15 cellular contexts compared by ENCODE assay signal in genomic region chr17:10471853-10472252, GRCh38. TPM values are rescaled to one million over a fixed set of nuclear protein-coding genes. Genes with fewer than 3 reads are reported as not detected.
A peak's percentile ranks its signal among the peaks of the same experiment; 100 is the strongest.
DNase-seq lines count a peak whose midpoint lies in the region; FAIRE-seq and TF ChIP-seq lines count a peak whose summit lies in the region.
"Had no signal": no experiment of that assay in that cellular context is flagged by ENCODE, and none has a peak within 500 bp of the region (broad histone marks: within the 10 kb centered on the region; RNA-seq: fewer than 3 reads in every experiment).

No MANE protein-coding gene starts in this region.

- H3K4me3 ChIP-seq in AG10803 (ENCODE audit: low read length) (no peak overlapping the region), hepatocyte (no peak overlapping the region)
- H3K4me3 ChIP-seq: SK-N-MC had no signal

- no peak for FAIRE-seq in frontal cortex (lab: Jason Lieb, UNC)
- FAIRE-seq: H54 had no signal

- H3K27ac ChIP-seq in hepatocyte = no peak overlapping the region
- H3K27ac ChIP-seq: SK-N-MC had no signal

- H3K36me3 ChIP-seq in hepatocyte (replicated peaks; ENCODE audit: insufficient read depth, low read depth) = no peaks in the 10 kb centered on the region

- 82% methylated on average over 1 of the region's 1 CpG for WGBS in hepatocyte (ENCODE audit: low lambda C conversion rate, missing lambda C conversion rate)

- TF ChIP-seq CTCF in AG10803 (conservative IDR thresholded peaks at IDR 0.05; ENCODE audit: low read length) = no peak
- TF ChIP-seq CTCF in hepatocyte (IDR thresholded peaks at IDR 0.05; ENCODE audit: poor library complexity) = no peak

- no peaks in the 10 kb centered on the region for H4K20me1 ChIP-seq in hepatocyte (ENCODE audit: insufficient read depth, poor library complexity, severe bottlenecking)

- DNase-seq in AG10803 (ENCODE audit: low read depth) = peak; percentile 23
- DNase-seq in LoVo (ENCODE audit: low spot score) = peak; percentile 12
- peak; percentile 7 for DNase-seq in amniotic epithelial cell (ENCODE audit: low read depth)
- peak; percentile 13 for DNase-seq in hepatocyte (ENCODE audit: low spot score)
- DNase-seq in G401 (ENCODE audit: low spot score) = no peak
- no peak for DNase-seq in frontal cortex (ENCODE audit: low spot score in 2 of 2)
- no peak for DNase-seq in activated CD8-positive, alpha-beta memory T cell treated with anti-CD3 and anti-CD28 coated beads, Interleukin-2, amount 50 U/mL, for 4 hours
- DNase-seq: CD4-positive, alpha-beta T cell; DMS79; NCI-H1436 treated with DMSO at 0.1 percent for 48 hours; NCI-H2081; NCI-H526 had no signal

- H3K9me3 ChIP-seq in hepatocyte (ENCODE audit: low read depth) = no peaks in the 10 kb centered on the region

- H2AFZ ChIP-seq in hepatocyte = no peak overlapping the region

- no peaks in the 10 kb centered on the region for H3K79me2 ChIP-seq in hepatocyte

- in situ Hi-C loops in G401 (cut with HindIII; ENCODE audit: low sequenced_read_pairs) = no loop called here

- no peaks in the 10 kb centered on the region for H3K4me1 ChIP-seq in hepatocyte (ENCODE audit: insufficient read depth)

- peaks cover 57% of the 10 kb centered on the region for H3K27me3 ChIP-seq in hepatocyte

- H3K4me2 ChIP-seq in hepatocyte = no peak overlapping the region

- H3K9me2 ChIP-seq in hepatocyte (replicated peaks; ENCODE audit: insufficient read depth) = no peaks in the 10 kb centered on the region

RNA-seq across cellular contexts. Expression of gene MYH4, which starts 2.5 kb away (rescaled TPM):
- total RNA-seq in hepatocyte (2.8 and 4.8 TPM in 2 replicates), frontal cortex (under 0.01 TPM)
- polyA plus RNA-seq in hepatocyte = 1.8 and 2.1 TPM in 2 replicates
- total RNA-seq in G401 (2014; rRNA removed; shearing (Covaris generic)) = not detected in 2 replicates
- total RNA-seq: CD4-positive, alpha-beta T cell; OCI-LY7 had no signal

RNA-seq across cellular contexts. Expression of gene MYH1, which starts 46.5 kb away (rescaled TPM):
- total RNA-seq in hepatocyte (0.12 TPM in 1 of 2 replicates, not detected in the other), frontal cortex (not detected)
- polyA plus RNA-seq in hepatocyte = not detected in 2 replicates
- total RNA-seq in G401 (2014; rRNA removed; shearing (Covaris generic)) = not detected in 2 replicates
- total RNA-seq: CD4-positive, alpha-beta T cell; OCI-LY7 had no signal

RNA-seq across cellular contexts. Expression of gene MYH8, which starts 50.1 kb away (rescaled TPM):
- total RNA-seq in hepatocyte = not detected in 2 replicates
- 0.11 TPM in 1 of 2 replicates, not detected in the other for polyA plus RNA-seq in hepatocyte
- not detected in 2 replicates for total RNA-seq in G401 (2014; rRNA removed; shearing (Covaris generic))
- total RNA-seq in frontal cortex = under 0.01 TPM
- total RNA-seq: CD4-positive, alpha-beta T cell; OCI-LY7 had no signal

Comparison
In these comparisons a context has a peak if more than half of its experiments do, and no peak if none do; other contexts are left out.
1. DNase-seq: peak in AG10803 (single experiment), LoVo (single experiment), amniotic epithelial cell (single experiment) and hepatocyte (single experiment); none in G401 (single experiment), frontal cortex (0 of 2) and activated CD8-positive, alpha-beta memory T cell treated with anti-CD3 and anti-CD28 coated beads, Interleukin-2, amount 50 U/mL, for 4 hours (single experiment).